ENCODE assay signal across 8 cellular contexts in genomic region chr2:122191331-122191730, GRCh38.
A peak's percentile ranks its signal among the peaks of the same experiment; 100 is the strongest.
DNase-seq lines count a peak whose midpoint lies in the region; ATAC-seq and TF ChIP-seq lines count a peak whose summit lies in the region.

No MANE protein-coding gene starts in this region.

- 57 to 61% (median 60%) methylated on average over 5 of the region's 5 CpGs for WGBS in psoas muscle, 3 donors

- TF ChIP-seq CTCF in epithelial cell of proximal tubule (conservative IDR thresholded peaks at IDR 0.05; ENCODE audit: low read depth, low read length) (peak; percentile 86), upper lobe of right lung (IDR thresholded peaks at IDR 0.05) (peak; percentile 12), psoas muscle (IDR thresholded peaks at IDR 0.05) (no peak)

- H3K27ac ChIP-seq in upper lobe of right lung = no peak overlapping the region
- no peak overlapping the region for H3K27ac ChIP-seq in psoas muscle

- H3K36me3 ChIP-seq in upper lobe of right lung (no peaks in the 10 kb centered on the region), psoas muscle (ENCODE audit: insufficient read depth in 1 of 2, low read depth in 1 of 2) (no peaks in the 10 kb centered on the region)

- intact Hi-C loops in upper lobe of right lung (cut with DNase I) (no loop called here), psoas muscle (cut with DNase I) (no loop called here)

- H3K4me1 ChIP-seq in upper lobe of right lung = no peaks in the 10 kb centered on the region
- H3K4me1 ChIP-seq in psoas muscle = no peaks in the 10 kb centered on the region

- H3K9me3 ChIP-seq in upper lobe of right lung = no peaks in the 10 kb centered on the region
- H3K9me3 ChIP-seq in psoas muscle = no peaks in the 10 kb centered on the region

- H3K4me3 ChIP-seq in epithelial cell of proximal tubule (ENCODE audit: low read depth, low read length) (no peak overlapping the region), upper lobe of right lung (no peak overlapping the region), psoas muscle (no peak overlapping the region)

- peak; percentile 77 for DNase-seq in DMS53 (lab: John Stamatoyannopoulos, UW)
- peak; percentile 39 to 77 for DNase-seq in NCI-H526 (lab: John Stamatoyannopoulos, UW)
- DNase-seq in epithelial cell of proximal tubule (ENCODE audit: low read depth) = no peak
- DNase-seq in upper lobe of right lung = no peak
- DNase-seq in NOMO-1 treated with DMSO at 0.1 percent for 48 hours (lab: John Stamatoyannopoulos, UW; ENCODE audit: unreplicated experiment) = no peak
- DNase-seq in psoas muscle = no peak
- DNase-seq in stimulated activated CD8-positive, alpha-beta memory T cell treated with anti-CD3 and anti-CD28 coated beads, Interleukin-4, amount 100 ng/mL, for 48 hours = no peak

- ATAC-seq in GM21786 (IDR thresholded peaks at IDR 0.05; ENCODE audit: unreplicated experiment) (peak; percentile 78), upper lobe of right lung (peak; percentile 47), psoas muscle (no peak)

- H3K27me3 ChIP-seq in upper lobe of right lung = no peaks in the 10 kb centered on the region
- H3K27me3 ChIP-seq in psoas muscle (ENCODE audit: insufficient read depth in 3 of 3, low read length in 2 of 3) = no peaks in the 10 kb centered on the region

Comparison
In these comparisons a context has a peak if more than half of its experiments do, and no peak if none do; other contexts are left out.
1. DNase-seq: peak in DMS53 (single experiment) and NCI-H526 (2 of 2); none in epithelial cell of proximal tubule (single experiment), upper lobe of right lung (single experiment), NOMO-1 treated with DMSO at 0.1 percent for 48 hours (single experiment), psoas muscle (0 of 2) and stimulated activated CD8-positive, alpha-beta memory T cell treated with anti-CD3 and anti-CD28 coated beads, Interleukin-4, amount 100 ng/mL, for 48 hours (single experiment).
2. ATAC-seq: peak in GM21786 (single experiment) and upper lobe of right lung (single experiment); none in psoas muscle (0 of 4).